ENCODE assay signal across 18 cellular contexts in the genomic region with DNA sequence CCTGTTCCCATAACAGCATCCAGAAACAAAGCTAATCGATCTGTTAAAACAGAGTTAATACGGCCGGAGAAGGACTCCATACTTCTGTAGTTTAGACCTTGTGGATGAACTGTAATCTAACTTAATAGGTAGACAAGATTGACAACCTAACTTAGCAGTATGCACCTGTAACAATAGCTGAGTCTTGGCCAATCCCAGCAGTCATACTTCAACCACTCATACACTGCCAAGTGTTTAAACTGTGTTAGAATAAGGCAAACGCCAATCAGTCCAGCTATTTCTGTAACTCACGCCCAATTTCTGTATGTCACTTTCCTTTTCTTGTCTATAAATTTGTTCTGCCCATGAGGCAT. TPM values are rescaled to one million over a fixed set of nuclear protein-coding genes. Genes with fewer than 3 reads are reported as not detected.
DNase-seq lines count a peak whose midpoint lies in the region; ATAC-seq, FAIRE-seq and TF ChIP-seq lines count a peak whose summit lies in the region.
"Had no signal": no experiment of that assay in that cellular context is flagged by ENCODE, and none has a peak within 500 bp of the region (broad histone marks: within the 10 kb centered on the region; RNA-seq: fewer than 3 reads in every experiment).

No MANE protein-coding gene starts in this region.

- H3K9ac ChIP-seq in MM.1S (ENCODE audit: low read length) (no peak overlapping the region), H1 (replicated peaks in 1 of 4; ENCODE audit: extremely low read depth in 1 of 4, low read depth in 3 of 4, low read length in 3 of 4) (no peak overlapping the region)
- H3K9ac ChIP-seq: BLaER1 had no signal

- H3K4me1 ChIP-seq in breast epithelium (no peaks in the 10 kb centered on the region), MM.1S (ENCODE audit: low read length) (no peaks in the 10 kb centered on the region), H1 (replicated peaks in 1 of 4; ENCODE audit: control insufficient read depth in 3 of 4, insufficient read depth in 4 of 4, low read length in 3 of 4) (peaks cover 0 to 4% (median 3%) of the 10 kb centered on the region in 4 experiments; a peak in 5 of 7 replicates), upper lobe of right lung (no peaks in the 10 kb centered on the region), adrenal gland (replicated peaks in 1 of 2) (no peaks in the 10 kb centered on the region)
- H3K4me1 ChIP-seq: A549, HAP-1, pancreas, SJCRH30 had no signal

- no peaks in the 10 kb centered on the region for H3K27me3 Mint-ChIP-seq in MCF 10A (ENCODE audit: insufficient read depth, unreplicated experiment)

- H2AFZ ChIP-seq in MM.1S (ENCODE audit: low read length) (peak overlapping the region; percentile 63), H1 (ENCODE audit: low read length) (0 out of 2 replicates have a peak overlapping the region, but pooled peaks have one; percentile 11)

- no peak overlapping the region for H3K23ac ChIP-seq in H1 (ENCODE audit: insufficient read length)

- no peak overlapping the region for H3K4me3 Mint-ChIP-seq in MCF 10A (ENCODE audit: unreplicated experiment)

- no peak overlapping the region for H3K4ac ChIP-seq in H1 (replicated peaks; ENCODE audit: insufficient read length, low read depth, low read length)

- no peak for TF ChIP-seq EP300 in H1 (IDR thresholded peaks at IDR 0.05; ENCODE audit: borderline replicate concordance in 1 of 2, low read depth in 2 of 2, low read length in 2 of 2)

- H3K27ac Mint-ChIP-seq in MCF 10A (ENCODE audit: low read depth, unreplicated experiment) = no peak overlapping the region

- no peaks in the 10 kb centered on the region for H3K36me3 Mint-ChIP-seq in MCF 10A (ENCODE audit: insufficient read depth, unreplicated experiment)

- no peak overlapping the region for H4K8ac ChIP-seq in H1 (ENCODE audit: extremely low read depth, insufficient read depth, low read length)

- peak; percentile 18 for ATAC-seq in upper lobe of right lung
- no peak for ATAC-seq in GM21381 (IDR thresholded peaks at IDR 0.05; ENCODE audit: unreplicated experiment)

- H4K91ac ChIP-seq in H1 (replicated peaks; ENCODE audit: insufficient read length, low read length) = no peak overlapping the region

- H3K56ac ChIP-seq in H1 (replicated peaks; ENCODE audit: insufficient read length, low read depth, low read length) = no peak overlapping the region

- H3K36me3 ChIP-seq in breast epithelium = no peaks in the 10 kb centered on the region
- no peaks in the 10 kb centered on the region for H3K36me3 ChIP-seq in MM.1S (replicated peaks; ENCODE audit: insufficient read depth, low read length)
- H3K36me3 ChIP-seq in H1 (ENCODE audit: control insufficient read depth in 2 of 4, insufficient read depth in 4 of 4, low read length in 3 of 4) = no peaks in the 10 kb centered on the region
- H3K36me3 ChIP-seq in upper lobe of right lung = no peaks in the 10 kb centered on the region
- H3K36me3 ChIP-seq in adrenal gland (replicated peaks in 1 of 2) = no peaks in the 10 kb centered on the region
- H3K36me3 ChIP-seq: BLaER1, cardiac muscle cell, HAP-1, MG63, pancreas, SJCRH30 had no signal

- no peak for TF ChIP-seq POLR2A in breast epithelium (IDR thresholded peaks at IDR 0.05)
- TF ChIP-seq POLR2A in H1 (IDR thresholded peaks at IDR 0.05; ENCODE audit: control extremely low read depth in 1 of 2, low read depth in 2 of 2, low read length in 2 of 2) = no peak
- TF ChIP-seq POLR2A in adrenal gland (IDR thresholded peaks at IDR 0.05) = no peak

- H2BK120ac ChIP-seq in H1 (replicated peaks; ENCODE audit: low read depth, low read length) = no peak overlapping the region

- H3K4me2 ChIP-seq in MM.1S (ENCODE audit: low read depth, low read length) (0 out of 2 replicates have a peak overlapping the region, but pooled peaks have one; percentile 7), H1 (ENCODE audit: insufficient read depth in 1 of 2, low read depth in 2 of 2, low read length in 2 of 2) (peak overlapping the region in 1 of 2 experiments; percentile 18; a peak in 1 of 4 replicates)

- POLR2A ChIA-PET in MCF 10A (lab: Yijun Ruan, JAX) = interaction anchor here (0.7 to 1.3 kb wide), 2 partner anchors 34 to 467 kb away, joined by 3 to 5 read pairs; a partner anchor contains a TSS
- POLR2A ChIA-PET in H1 (lab: Charles Lee; ENCODE audit: partially characterized antibody) = interaction anchor here (1.3 to 1.9 kb wide), 2 partner anchors 14 to 34 kb away, joined by 4 to 6 read pairs; a partner anchor contains a TSS

- BruUV-seq in MCF 10A (replicated peaks; lab: Mats Ljungman, UMichigan) = no TSS peak

- no peaks in the 10 kb centered on the region for H3K23me2 ChIP-seq in H1 (ENCODE audit: low read depth, low read length)

- no peak for FAIRE-seq in H1 (lab: Jason Lieb, UNC)
- FAIRE-seq: A549, kidney, pancreas, urothelium cell line had no signal

- no peak for DNase-seq in MCF 10A (ENCODE audit: unreplicated experiment)
- no peak for DNase-seq in breast epithelium (ENCODE audit: low spot score in 2 of 2)
- DNase-seq in MM.1S = peak; percentile 6
- no peak for DNase-seq in H1 (ENCODE audit: low read depth in 1 of 2, low spot score in 2 of 2)
- no peak for DNase-seq in upper lobe of right lung
- DNase-seq in adrenal gland = no peak
- no peak for DNase-seq in NCI-H446 treated with DMSO at 0.1 percent for 48 hours (lab: John Stamatoyannopoulos, UW)
- DNase-seq: activated effector memory CD4-positive, alpha-beta T cell treated with anti-CD3 and anti-CD28 coated beads, Interleukin-2, amount 50 U/mL, for 16 hours had no signal

- H3K9me3 ChIP-seq in breast epithelium (no peaks in the 10 kb centered on the region), MM.1S (replicated peaks; ENCODE audit: insufficient read depth, low read length) (no peaks in the 10 kb centered on the region), H1 (ENCODE audit: insufficient read depth in 2 of 2, low read depth in 1 of 2, low read length in 1 of 2) (no peaks in the 10 kb centered on the region), upper lobe of right lung (no peaks in the 10 kb centered on the region), adrenal gland (replicated peaks in 1 of 3) (no peaks in the 10 kb centered on the region)
- H3K9me3 ChIP-seq: BLaER1, HAP-1, pancreas, SJCRH30 had no signal

- no peak overlapping the region for H3K27ac ChIP-seq in breast epithelium
- no peak overlapping the region for H3K27ac ChIP-seq in MM.1S (ENCODE audit: low read length)
- no peak overlapping the region for H3K27ac ChIP-seq in H1 (ENCODE audit: low read depth, low read length)
- H3K27ac ChIP-seq in upper lobe of right lung = no peak overlapping the region
- no peak overlapping the region for H3K27ac ChIP-seq in adrenal gland
- H3K27ac ChIP-seq: A549, BLaER1, cardiac muscle cell, pancreas, SJCRH30 had no signal

- CTCF ChIA-PET in MCF 10A (lab: Yijun Ruan, JAX) = interaction anchor here (0.5 to 3.8 kb wide), 36 partner anchors 8 to 639 kb away, joined by 3 to 58 read pairs (median 4); no protein-coding TSS in a partner anchor
- CTCF ChIA-PET in H1 (lab: Charles Lee; ENCODE audit: partially characterized antibody) = interaction anchor here (0.5 to 4.2 kb wide), 54 partner anchors 9 to 930 kb away, joined by 3 to 71 read pairs (median 4); a partner anchor contains a TSS

- H4K5ac ChIP-seq in H1 (ENCODE audit: insufficient read length, low read depth, low read length) = no peak overlapping the region

- no peak overlapping the region for H2BK20ac ChIP-seq in H1 (ENCODE audit: low read length)

- H3K79me1 ChIP-seq in H1 (ENCODE audit: low read depth, low read length) = no peaks in the 10 kb centered on the region

- H2BK5ac ChIP-seq in H1 (ENCODE audit: low read depth, low read length) = no peak overlapping the region

- 78% methylated on average over 5 of the region's 5 CpGs; no CpG with 5 or more reads in 1 of the 2 experiments for WGBS in H1 (ENCODE audit: extremely low coverage in 1 of 2, insufficient coverage in 1 of 2, insufficient read length in 1 of 2, insufficient replicate concordance in 2 of 2, low coverage in 1 of 2, low lambda C conversion rate in 2 of 2, missing lambda C conversion rate in 1 of 2), 2 experiments
- WGBS in adrenal gland, 4 donors = 77 to 90% (median 81%) methylated on average over 5 of the region's 5 CpGs

- no peaks in the 10 kb centered on the region for H3K4me1 Mint-ChIP-seq in MCF 10A (ENCODE audit: insufficient read depth, unreplicated experiment)

- H2BK15ac ChIP-seq in H1 (ENCODE audit: low read length) = no peak overlapping the region

- TF ChIP-seq RAD21 in H1 (IDR thresholded peaks at IDR 0.05 in 1 of 2, conservative IDR thresholded peaks at IDR 0.05 in 1 of 2; ENCODE audit: low read depth in 2 of 2, low read length in 2 of 2) = no peak

- intact Hi-C loops in MCF 10A (cut with micrococcal nuclease) = loop anchor here (1.0 to 2.0 kb wide), 2 partner anchors 642 to 688 kb away; no protein-coding TSS in a partner anchor
- intact Hi-C loops in breast epithelium (cut with DNase I; ENCODE audit: low total_unique reads) = loop anchor here (5.0 kb wide), 1 partner anchor 463 kb away; no protein-coding TSS in a partner anchor
- intact Hi-C loops in upper lobe of right lung (cut with DNase I) = no loop called here
- intact Hi-C loops in adrenal gland (cut with DNase I) = no loop called here

- no peak overlapping the region for H2BK12ac ChIP-seq in H1 (ENCODE audit: low read depth, low read length)

- H3K79me2 ChIP-seq in MM.1S (ENCODE audit: low read length) (no peaks in the 10 kb centered on the region), H1 (ENCODE audit: control insufficient read depth in 1 of 2, insufficient read depth in 2 of 2, low read length in 2 of 2) (no peaks in the 10 kb centered on the region)

- H3F3A ChIP-seq in MM.1S (ENCODE audit: insufficient read depth, low read length) = no peaks in the 10 kb centered on the region

- no peak overlapping the region for H3K18ac ChIP-seq in H1 (ENCODE audit: extremely low read depth, low read length)

- H2AK5ac ChIP-seq in H1 (ENCODE audit: low read depth, low read length) = no peak overlapping the region

- no peaks in the 10 kb centered on the region for H3K9me2 ChIP-seq in MM.1S (replicated peaks; ENCODE audit: insufficient read depth, low read length)

- H3K27me3 ChIP-seq in breast epithelium (no peaks in the 10 kb centered on the region), MM.1S (replicated peaks; ENCODE audit: insufficient read depth, low read length) (no peaks in the 10 kb centered on the region), H1 (replicated peaks in 1 of 4; ENCODE audit: control insufficient read depth in 3 of 4, extremely low read depth in 1 of 4, insufficient read depth in 3 of 4, low read length in 3 of 4) (no peaks in the 10 kb centered on the region), upper lobe of right lung (no peaks in the 10 kb centered on the region), adrenal gland (no peaks in the 10 kb centered on the region)
- H3K27me3 ChIP-seq: BLaER1, cardiac muscle cell, MG63, pancreas, SJCRH30 had no signal

- TF ChIP-seq CTCF in MCF 10A (IDR thresholded peaks at IDR 0.05; ENCODE audit: unreplicated experiment) (peak; percentile 1), breast epithelium (IDR thresholded peaks at IDR 0.05) (no peak), MM.1S (IDR thresholded peaks at IDR 0.05; ENCODE audit: low read length) (no peak), H1 (IDR thresholded peaks at IDR 0.05; ENCODE audit: control extremely low read depth in 1 of 3, insufficient read depth in 1 of 3, low read depth in 1 of 3, low read length in 3 of 3) (no peak), upper lobe of right lung (IDR thresholded peaks at IDR 0.05) (no peak), adrenal gland (IDR thresholded peaks at IDR 0.05) (no peak)

- no peak overlapping the region for H3K14ac ChIP-seq in H1 (ENCODE audit: insufficient read length)

- H3K9me3 Mint-ChIP-seq in MCF 10A (ENCODE audit: unreplicated experiment) = no peaks in the 10 kb centered on the region

- no peaks in the 10 kb centered on the region for H4K20me1 ChIP-seq in MM.1S (ENCODE audit: insufficient read depth, low read length)
- no peaks in the 10 kb centered on the region for H4K20me1 ChIP-seq in H1 (replicated peaks in 1 of 2; ENCODE audit: control insufficient read depth in 1 of 2, insufficient read depth in 2 of 2, low read length in 2 of 2)
- H4K20me1 ChIP-seq: BLaER1 had no signal

- H3K4me3 ChIP-seq in breast epithelium = no peak overlapping the region
- no peak overlapping the region for H3K4me3 ChIP-seq in MM.1S (ENCODE audit: low read length)
- no peak overlapping the region for H3K4me3 ChIP-seq in H1 (ENCODE audit: extremely low read depth in 1 of 4, insufficient read depth in 2 of 4, low read depth in 3 of 4, low read length in 4 of 4)
- H3K4me3 ChIP-seq in upper lobe of right lung = no peak overlapping the region
- no peak overlapping the region for H3K4me3 ChIP-seq in adrenal gland
- H3K4me3 ChIP-seq: A549, BLaER1, cardiac muscle cell, HAP-1, MG63, pancreas, SJCRH30 had no signal

RNA-seq across cellular contexts. Expression of a gene that starts 33.7 kb away (rescaled TPM):
- total RNA-seq in MCF 10A (2022) (6.6 and 8.9 TPM in 2 replicates), breast epithelium (10 to 100 TPM; 13.0 to 18.4 (median 13.4) TPM), upper lobe of right lung (4.2 TPM), adrenal gland (10 to 100 TPM in 1 of 8 donors, 1 to 10 TPM in 7; 1.9 to 10.1 (median 6.4) TPM)
- 17.7 and 19.2 TPM in 2 replicates for total RNA-seq in H1 (2021; fragmentation: NEBNext Ultra II Directional; extraction: Animal tissue kit (Norgen Biotek cat#: 25700))
- polyA plus RNA-seq in H1 (2011; rRNA removed) (8.0 and 8.2 TPM in 2 replicates), adrenal gland (1 to 10 TPM; 3.4 to 7.2 (median 3.7) TPM)
- polyA plus RNA-seq in H1 (2011; cell fraction: cytosol; rRNA removed) = 10.9 TPM
- polyA plus RNA-seq in H1 (2011; cell fraction: nucleus; rRNA removed) = 8.5 TPM
- polyA plus RNA-seq in H1 (2012, experiment 1 of 2) = 11.7 to 17.0 TPM (median 13.8 TPM) in 4 replicates
- polyA plus RNA-seq in H1 (2012, experiment 2 of 2) = 2.7 TPM
- polyA plus RNA-seq in H1 (2013, experiment 1 of 2) = 9.4 TPM
- 9.7 TPM for polyA plus RNA-seq in H1 (2013, experiment 2 of 2)
- 15.4 and 23.3 TPM in 2 replicates for polyA minus RNA-seq in H1 (2011; rRNA and poly(A)+ RNA removed)
- 6.0 TPM for polyA minus RNA-seq in H1 (2011; cell fraction: cytosol; rRNA and poly(A)+ RNA removed)
- polyA minus RNA-seq in H1 (2011; cell fraction: nucleus; rRNA and poly(A)+ RNA removed) = 8.4 TPM

Comparison
In these comparisons a context has a peak if more than half of its experiments do, and no peak if none do; other contexts are left out.
1. intact Hi-C loops: an anchor here in MCF 10A (1.0 to 2.0 kb wide) and breast epithelium (5.0 kb wide); none called in upper lobe of right lung and adrenal gland.